In the genomic region with DNA sequence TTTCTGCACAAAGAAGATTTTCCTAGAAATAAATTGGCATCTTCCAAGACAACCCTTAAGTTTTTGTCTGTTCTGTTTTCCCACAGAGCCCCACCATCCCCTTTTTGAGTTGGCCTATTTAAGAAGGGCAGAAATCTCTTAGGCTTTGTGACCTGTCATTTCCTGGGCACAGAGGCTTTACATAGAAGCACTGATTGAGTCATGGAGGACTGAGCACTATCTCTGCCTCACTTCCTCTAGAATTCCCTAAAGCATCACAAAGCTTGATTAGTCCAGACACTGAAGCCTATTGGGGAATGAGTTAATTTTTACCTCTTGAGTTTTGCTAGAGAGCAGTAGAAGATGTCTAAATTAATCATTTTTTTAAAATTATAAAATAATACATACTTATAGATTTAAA, we compare ENCODE assay signal across 18 cellular contexts. TPM values are rescaled to one million over a fixed set of nuclear protein-coding genes. Genes with fewer than 3 reads are reported as not detected.
DNase-seq lines count a peak whose midpoint lies in the region; ATAC-seq and TF ChIP-seq lines count a peak whose summit lies in the region.
"Had no signal": no experiment of that assay in that cellular context is flagged by ENCODE, and none has a peak within 500 bp of the region (broad histone marks: within the 10 kb centered on the region; RNA-seq: fewer than 3 reads in every experiment).

No MANE protein-coding gene starts in this region.

- H3K79me2 ChIP-seq in mammary epithelial cell (ENCODE audit: insufficient read depth, low read length): peaks cover 58% of the 10 kb centered on the region
- peaks cover 19% of the 10 kb centered on the region for H3K79me2 ChIP-seq in GM23338 (replicated peaks; ENCODE audit: insufficient read depth)

- H3K27ac Mint-ChIP-seq in GM23338: no peak overlapping the region
- H3K27ac Mint-ChIP-seq: activated CD4-positive, alpha-beta T cell treated with anti-CD3 and anti-CD28 coated beads, Interleukin-2, amount 10 ng/mL, durations not matched to agents 24 days and 14 days; activated naive CD8-positive, alpha-beta T cell treated with anti-CD3 and anti-CD28 coated beads for 36 hours; T-helper 1 cell treated with Interleukin-12 subunit alpha and Interleukin-12 subunit beta and Interleukin-4 antibody, amounts not matched to agents 30 μg/mL and 1 μg/mL, for 36 hours had no signal

- DNase-seq in mammary epithelial cell: peak; percentile 33
- DNase-seq in breast epithelium (ENCODE audit: low spot score in 2 of 2): no peak
- peak; percentile 32 for DNase-seq in RPMI7951 (ENCODE audit: low read depth)
- DNase-seq in fibroblast of villous mesenchyme (ENCODE audit: low read depth): peak; percentile 36
- no peak for DNase-seq in anterior cingulate cortex (lab: John Stamatoyannopoulos, UW)
- DNase-seq in activated CD4-positive, alpha-beta T cell treated with anti-CD3 and anti-CD28 coated beads for 1 hour: no peak
- no peak for DNase-seq in stimulated activated CD4-positive, alpha-beta T cell treated with anti-CD3 and anti-CD28 coated beads, Interleukin-1b, Interleukin-23, amount 100 ng/mL, for 48 hours
- DNase-seq in GM23338 (ENCODE audit: low spot score): no peak
- DNase-seq: activated CD4-positive, alpha-beta T cell treated with anti-CD3 and anti-CD28 coated beads, Interleukin-2, amount 10 ng/mL, durations not matched to agents 24 days and 14 days; activated naive CD8-positive, alpha-beta T cell treated with anti-CD3 and anti-CD28 coated beads for 36 hours; cerebellar nuclear complex; hippocampal formation; left lung; naive B cell; NCI-H1930 had no signal

- H3K4me1 ChIP-seq in mammary epithelial cell (ENCODE audit: insufficient read depth, low read length) (peaks cover 3% of the 10 kb centered on the region), breast epithelium (no peaks in the 10 kb centered on the region), GM23338 (ENCODE audit: insufficient read depth) (peaks cover under 1% of the 10 kb centered on the region; the same call in 1 of the 2 replicates)

- H3K27me3 ChIP-seq in mammary epithelial cell (ENCODE audit: insufficient read depth, low read length) (no peaks in the 10 kb centered on the region), breast epithelium (no peaks in the 10 kb centered on the region), GM23338 (ENCODE audit: insufficient read depth) (no peaks in the 10 kb centered on the region)
- H3K27me3 ChIP-seq: left lung, tibial nerve had no signal

- H3K36me3 Mint-ChIP-seq in GM23338 (ENCODE audit: low read depth): peaks cover 5% of the 10 kb centered on the region; the same call in 2 of the 3 replicates

- H4K20me1 ChIP-seq in mammary epithelial cell (ENCODE audit: insufficient read depth, low read length): no peaks in the 10 kb centered on the region
- no peaks in the 10 kb centered on the region; the same call in 1 of the 2 replicates for H4K20me1 ChIP-seq in GM23338 (replicated peaks; ENCODE audit: insufficient read depth)

- BruUV-seq in mammary epithelial cell (replicated peaks; lab: Mats Ljungman, UMichigan): no TSS peak

- H3K4me2 ChIP-seq in mammary epithelial cell (ENCODE audit: insufficient read depth, low read depth, low read length): no peak overlapping the region
- no peak overlapping the region for H3K4me2 ChIP-seq in GM23338

- intact Hi-C loops in mammary epithelial cell (cut with micrococcal nuclease) (no loop called here), breast epithelium (cut with DNase I; ENCODE audit: low total_unique reads) (no loop called here)

- in situ Hi-C loops in mammary epithelial cell (cut with MboI; ENCODE audit: low sequenced_read_pairs in 2 of 2): no loop called here

- H3K27me3 Mint-ChIP-seq in GM23338 (ENCODE audit: insufficient read depth, low read depth, poor library complexity): no peaks in the 10 kb centered on the region
- H3K27me3 Mint-ChIP-seq: activated CD4-positive, alpha-beta T cell treated with anti-CD3 and anti-CD28 coated beads, Interleukin-2, amount 10 ng/mL, durations not matched to agents 24 days and 14 days; activated naive CD8-positive, alpha-beta T cell treated with anti-CD3 and anti-CD28 coated beads for 36 hours; naive B cell had no signal

- no peaks in the 10 kb centered on the region for H3F3A ChIP-seq in GM23338 (replicated peaks; ENCODE audit: low read depth)

- ATAC-seq in GM23338: no peak
- ATAC-seq: left lung, Right ventricle myocardium inferior had no signal

- H3K27ac ChIP-seq in mammary epithelial cell (ENCODE audit: insufficient read depth, low read depth, low read length): no peak overlapping the region
- no peak overlapping the region for H3K27ac ChIP-seq in breast epithelium
- no peak overlapping the region for H3K27ac ChIP-seq in GM23338 (ENCODE audit: low read depth)
- H3K27ac ChIP-seq: left lung, tibial nerve had no signal

- H3K36me3 ChIP-seq in mammary epithelial cell (ENCODE audit: insufficient read depth, low read length) (no peaks in the 10 kb centered on the region), breast epithelium (no peaks in the 10 kb centered on the region), GM23338 (ENCODE audit: insufficient read depth) (no peaks in the 10 kb centered on the region)

- no peaks in the 10 kb centered on the region for H3K9me3 Mint-ChIP-seq in GM23338
- H3K9me3 Mint-ChIP-seq: activated CD4-positive, alpha-beta T cell treated with anti-CD3 and anti-CD28 coated beads, Interleukin-2, amount 10 ng/mL, durations not matched to agents 24 days and 14 days; activated naive CD8-positive, alpha-beta T cell treated with anti-CD3 and anti-CD28 coated beads for 36 hours; naive B cell; T-helper 1 cell treated with Interleukin-12 subunit alpha and Interleukin-12 subunit beta and Interleukin-4 antibody, amounts not matched to agents 30 μg/mL and 1 μg/mL, for 36 hours had no signal

- H3K9ac ChIP-seq in mammary epithelial cell (ENCODE audit: insufficient read depth, low read length): no peak overlapping the region

- TF ChIP-seq CTCF in mammary epithelial cell (conservative IDR thresholded peaks at IDR 0.05 in 1 of 2, IDR thresholded peaks at IDR 0.05 in 1 of 2; ENCODE audit: extremely low read depth in 1 of 2, insufficient read depth in 1 of 2, low read depth in 1 of 2, low read length in 2 of 2) (no peak), breast epithelium (IDR thresholded peaks at IDR 0.05) (no peak), fibroblast of villous mesenchyme (IDR thresholded peaks at IDR 0.05; ENCODE audit: insufficient read depth, low read depth, low read length) (no peak), GM23338 (conservative IDR thresholded peaks at IDR 0.05; ENCODE audit: low read depth in 2 of 2) (no peak)

- H3K4me3 ChIP-seq in mammary epithelial cell (replicated peaks in 1 of 3; ENCODE audit: insufficient read depth in 1 of 3, low read depth in 2 of 3, low read length in 3 of 3): no peak overlapping the region
- no peak overlapping the region for H3K4me3 ChIP-seq in breast epithelium
- no peak overlapping the region for H3K4me3 ChIP-seq in fibroblast of villous mesenchyme (ENCODE audit: low read depth, low read length)
- no peak overlapping the region for H3K4me3 ChIP-seq in GM23338
- H3K4me3 ChIP-seq: left lung, tibial nerve had no signal

- H3K4me1 Mint-ChIP-seq in GM23338: peaks cover under 1% of the 10 kb centered on the region; the same call in 2 of the 3 replicates

- dilution Hi-C loops in mammary epithelial cell (cut with HindIII; ENCODE audit: low sequenced_read_pairs): no loop called here

- H3K9me3 ChIP-seq in mammary epithelial cell (replicated peaks; ENCODE audit: insufficient read depth, low read length): no peaks in the 10 kb centered on the region
- H3K9me3 ChIP-seq in breast epithelium: no peaks in the 10 kb centered on the region
- H3K9me3 ChIP-seq: left lung, tibial nerve had no signal

- H3K4me3 Mint-ChIP-seq in GM23338: no peak overlapping the region
- H3K4me3 Mint-ChIP-seq: activated CD4-positive, alpha-beta T cell treated with anti-CD3 and anti-CD28 coated beads, Interleukin-2, amount 10 ng/mL, durations not matched to agents 24 days and 14 days; activated naive CD8-positive, alpha-beta T cell treated with anti-CD3 and anti-CD28 coated beads for 36 hours; naive B cell; T-helper 1 cell treated with Interleukin-12 subunit alpha and Interleukin-12 subunit beta and Interleukin-4 antibody, amounts not matched to agents 30 μg/mL and 1 μg/mL, for 36 hours had no signal

- no peak for TF ChIP-seq POLR2A in breast epithelium (IDR thresholded peaks at IDR 0.05)

- H2AFZ ChIP-seq in mammary epithelial cell (ENCODE audit: low read depth, low read length) (no peak overlapping the region), GM23338 (no peak overlapping the region)

- 0 out of 2 replicates have a peak, but pooled peaks cover 1% of the 10 kb centered on the region for H3K9me2 ChIP-seq in GM23338 (ENCODE audit: insufficient read depth)

- CTCF ChIA-PET in mammary epithelial cell (lab: Charles Lee; ENCODE audit: low non-redundant PET): no interaction called here

TF ChIP-seq in GM23338, 12 proteins besides CTCF, POLR2A, EP300 and RAD21 (continues in another document):
- no peak for TF ChIP-seq JUNB (IDR thresholded peaks at IDR 0.05; ENCODE audit: unreplicated experiment)
- no peak for TF ChIP-seq EZH2 (IDR thresholded peaks at IDR 0.05; ENCODE audit: low read depth, unreplicated experiment)

RNA-seq across cellular contexts. Expression of a gene that starts 25.4 kb away (rescaled TPM):
- total RNA-seq in mammary epithelial cell (10 to 100 TPM; 27.7 to 55.7 TPM), breast epithelium (10 to 100 TPM; 31.2 to 47.0 (median 33.1) TPM), fibroblast of villous mesenchyme (16.8 and 20.3 TPM in 2 replicates)
- polyA plus RNA-seq in mammary epithelial cell (46.0 TPM), GM23338 (2016; fragmentation: Nextera tagmentation; extraction: Ambion mirVana) (7.6 and 10.4 TPM in 2 replicates)
- 211 TPM for polyA minus RNA-seq in mammary epithelial cell
- total RNA-seq in RPMI7951 (2014; rRNA removed; shearing (Covaris generic)): 18.2 and 27.6 TPM in 2 replicates
- total RNA-seq in GM23338 (2014; rRNA removed; shearing (Covaris generic)): 10.3 and 11.0 TPM in 2 replicates

Comparison
In these comparisons a context has a peak if more than half of its experiments do, and no peak if none do; other contexts are left out.
1. DNase-seq: peak in mammary epithelial cell (single experiment), RPMI7951 (single experiment) and fibroblast of villous mesenchyme (single experiment); none in breast epithelium (0 of 2), anterior cingulate cortex (0 of 58), activated CD4-positive, alpha-beta T cell treated with anti-CD3 and anti-CD28 coated beads for 1 hour (single experiment), stimulated activated CD4-positive, alpha-beta T cell treated with anti-CD3 and anti-CD28 coated beads, Interleukin-1b, Interleukin-23, amount 100 ng/mL, for 48 hours (single experiment) and GM23338 (single experiment).